In genomic region chr10:91220954-91221696, GRCh38 we compare ENCODE assay signal across 8 cellular contexts. TPM values are rescaled to one million over a fixed set of nuclear protein-coding genes. Genes with fewer than 3 reads are reported as not detected.
DNase-seq lines count a peak whose midpoint lies in the region; ATAC-seq and TF ChIP-seq lines count a peak whose summit lies in the region.

No MANE protein-coding gene starts in this region.

- H4K20me1 ChIP-seq in osteoblast (ENCODE audit: insufficient read depth, low read length) = peaks cover 14% of the 10 kb centered on the region

- H3K4me2 ChIP-seq in osteoblast (ENCODE audit: insufficient read depth, low read length) = peak overlapping the region; percentile 83

- DNase-seq in EL = peak; percentile 41
- no peak for DNase-seq in Jurkat, Clone E6-1 (ENCODE audit: low read depth, low spot score)
- no peak for DNase-seq in activated T-helper 2 cell treated with anti-CD3 and anti-CD28 coated beads, Interferon-gamma antibody, Interleukin-2, Interleukin-4, amounts not matched to agents 10 μg/mL and 5 μg/mL and 100 μg/mL, durations not matched to agents 14 hours and 24 hours and 36 hours (ENCODE audit: low spot score)
- DNase-seq in glomerular visceral epithelial cell (ENCODE audit: extremely low spot score) = peak; percentile 28
- no peak for DNase-seq in osteoblast (ENCODE audit: insufficient read length, low spot score, missing footprints)
- no peak for DNase-seq in G401 (ENCODE audit: low spot score)
- no peak for DNase-seq in NCI-H128 (lab: John Stamatoyannopoulos, UW; ENCODE audit: unreplicated experiment)

- peaks cover 58% of the 10 kb centered on the region for H3K79me2 ChIP-seq in osteoblast (ENCODE audit: insufficient read depth, low read length)

- H3K27ac Mint-ChIP-seq in activated T-helper 2 cell treated with anti-CD3 and anti-CD28 coated beads, Interferon-gamma antibody, Interleukin-2, Interleukin-4, amounts not matched to agents 10 μg/mL and 5 μg/mL and 100 μg/mL, durations not matched to agents 14 hours and 24 hours and 36 hours = peak overlapping the region; percentile 86

- peak overlapping the region; percentile 67 for H3K27ac ChIP-seq in osteoblast (ENCODE audit: low read depth, low read length)

- H3K4me1 ChIP-seq in osteoblast (ENCODE audit: insufficient read depth, low read length) = peaks cover 24% of the 10 kb centered on the region

- H3K4me1 Mint-ChIP-seq in activated T-helper 2 cell treated with anti-CD3 and anti-CD28 coated beads, Interferon-gamma antibody, Interleukin-2, Interleukin-4, amounts not matched to agents 10 μg/mL and 5 μg/mL and 100 μg/mL, durations not matched to agents 14 hours and 24 hours and 36 hours (ENCODE audit: low read depth) = peaks cover 41% of the 10 kb centered on the region

- no peak for TF ChIP-seq CTCF in osteoblast (IDR thresholded peaks at IDR 0.05; ENCODE audit: extremely low read depth, low read depth, low read length)

- H3K4me3 Mint-ChIP-seq in activated T-helper 2 cell treated with anti-CD3 and anti-CD28 coated beads, Interferon-gamma antibody, Interleukin-2, Interleukin-4, amounts not matched to agents 10 μg/mL and 5 μg/mL and 100 μg/mL, durations not matched to agents 14 hours and 24 hours and 36 hours (ENCODE audit: low read depth) = peak overlapping the region; percentile 92

- H3K36me3 ChIP-seq in osteoblast (ENCODE audit: insufficient read depth, low read length) = no peaks in the 10 kb centered on the region

- H3K4me3 ChIP-seq in Jurkat, Clone E6-1 (ENCODE audit: low read length) = peak overlapping the region; percentile 67
- peak overlapping the region; percentile 76 for H3K4me3 ChIP-seq in osteoblast (ENCODE audit: insufficient read depth, low read length)

- H3K9me3 Mint-ChIP-seq in activated T-helper 2 cell treated with anti-CD3 and anti-CD28 coated beads, Interferon-gamma antibody, Interleukin-2, Interleukin-4, amounts not matched to agents 10 μg/mL and 5 μg/mL and 100 μg/mL, durations not matched to agents 14 hours and 24 hours and 36 hours = no peaks in the 10 kb centered on the region

- H3K9me3 ChIP-seq in osteoblast (ENCODE audit: low read depth, low read length) = no peaks in the 10 kb centered on the region

- no peaks in the 10 kb centered on the region for H3K27me3 ChIP-seq in osteoblast (ENCODE audit: insufficient read depth, low read length)

- H3K36me3 Mint-ChIP-seq in activated T-helper 2 cell treated with anti-CD3 and anti-CD28 coated beads, Interferon-gamma antibody, Interleukin-2, Interleukin-4, amounts not matched to agents 10 μg/mL and 5 μg/mL and 100 μg/mL, durations not matched to agents 14 hours and 24 hours and 36 hours (ENCODE audit: low read depth) = peaks cover 29% of the 10 kb centered on the region

- H2AFZ ChIP-seq in osteoblast (ENCODE audit: low read length) = peak overlapping the region; percentile 27

- ATAC-seq in GM21528 (IDR thresholded peaks at IDR 0.05; ENCODE audit: low FRiP score, unreplicated experiment) = peak; percentile 42

- in situ Hi-C loops in G401 (cut with HindIII; ENCODE audit: low sequenced_read_pairs) = no loop called here

- intact Hi-C loops in activated T-helper 2 cell treated with anti-CD3 and anti-CD28 coated beads, Interferon-gamma antibody, Interleukin-2, Interleukin-4, amounts not matched to agents 10 μg/mL and 5 μg/mL and 100 μg/mL, durations not matched to agents 14 hours and 24 hours and 36 hours (cut with micrococcal nuclease) = loop anchor here (1.0 to 10.0 kb wide), 3 partner anchors 20 to 684 kb away; partner anchors contain the start of gene FGFBP3

- H3K27me3 Mint-ChIP-seq in activated T-helper 2 cell treated with anti-CD3 and anti-CD28 coated beads, Interferon-gamma antibody, Interleukin-2, Interleukin-4, amounts not matched to agents 10 μg/mL and 5 μg/mL and 100 μg/mL, durations not matched to agents 14 hours and 24 hours and 36 hours (ENCODE audit: low read depth) = no peaks in the 10 kb centered on the region

RNA-seq across cellular contexts. Expression of gene PCGF5, which starts 0.7 kb away (rescaled TPM):
- 22.9 TPM for polyA plus RNA-seq in Jurkat, Clone E6-1 (2012; ENCODE audit: insufficient read depth, insufficient read length)
- 35.9 and 36.9 TPM in 2 replicates for total RNA-seq in activated T-helper 2 cell treated with anti-CD3 and anti-CD28 coated beads, Interferon-gamma antibody, Interleukin-2, Interleukin-4, amounts not matched to agents 10 μg/mL and 5 μg/mL and 100 μg/mL, durations not matched to agents 14 hours and 24 hours and 36 hours
- total RNA-seq in osteoblast = 84.9 and 99.2 TPM in 2 replicates
- total RNA-seq in G401 (2014; rRNA removed; shearing (Covaris generic)) = 0.07 and 0.12 TPM in 2 replicates

Comparison
In these comparisons a context has a peak if more than half of its experiments do, and no peak if none do; other contexts are left out.
1. DNase-seq: peak in EL (single experiment) and glomerular visceral epithelial cell (single experiment); none in Jurkat, Clone E6-1 (single experiment), activated T-helper 2 cell treated with anti-CD3 and anti-CD28 coated beads, Interferon-gamma antibody, Interleukin-2, Interleukin-4, amounts not matched to agents 10 μg/mL and 5 μg/mL and 100 μg/mL, durations not matched to agents 14 hours and 24 hours and 36 hours (single experiment), osteoblast (single experiment), G401 (single experiment) and NCI-H128 (single experiment).
2. RNA of gene PCGF5, which starts 0.7 kb away (total RNA-seq): 84.9 to 99.2 TPM in osteoblast and 35.9 to 36.9 TPM in activated T-helper 2 cell treated with anti-CD3 and anti-CD28 coated beads, Interferon-gamma antibody, Interleukin-2, Interleukin-4, amounts not matched to agents 10 μg/mL and 5 μg/mL and 100 μg/mL, durations not matched to agents 14 hours and 24 hours and 36 hours; 0.07 to 0.12 TPM in G401; every median in the first group is over 10 times any median in the second.